10 cellular contexts compared by ENCODE assay signal in the genomic region with DNA sequence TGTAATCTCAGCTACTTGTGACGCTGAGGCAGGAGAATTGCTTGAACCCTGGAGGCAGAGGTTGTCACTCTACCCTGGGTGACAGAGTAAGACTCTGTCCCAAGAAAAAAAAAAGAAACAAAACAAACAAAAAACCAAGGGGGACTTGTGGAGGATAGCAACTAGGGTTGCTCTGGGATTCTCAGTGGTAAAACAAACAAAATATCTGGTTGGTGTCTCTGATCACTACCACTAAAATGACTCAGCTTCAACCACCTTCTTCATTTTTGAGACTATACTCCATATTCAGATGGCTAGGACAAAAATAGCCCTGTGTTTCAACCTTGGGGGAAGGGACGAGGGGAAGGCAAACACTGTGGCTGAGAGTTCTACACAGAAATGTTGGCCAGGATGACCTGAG.
DNase-seq lines count a peak whose midpoint lies in the region; ATAC-seq and TF ChIP-seq lines count a peak whose summit lies in the region.
"Had no signal": no experiment of that assay in that cellular context is flagged by ENCODE, and none has a peak within 500 bp of the region (broad histone marks: within the 10 kb centered on the region; RNA-seq: fewer than 3 reads in every experiment).

No MANE protein-coding gene starts in this region.

- POLR2A ChIA-PET in activated naive CD8-positive, alpha-beta T cell treated with anti-CD3 and anti-CD28 coated beads, Interleukin-2, amount 10 ng/mL, durations not matched to agents 7 days and 5 days (lab: Charles Lee) = interaction anchor here (1.1 to 1.4 kb wide), 3 partner anchors 107 to 111 kb away, joined by 3 to 7 read pairs (median 5); a partner anchor contains a TSS

- no peak overlapping the region for H3K4me3 ChIP-seq in coronary artery

- no peak for DNase-seq in activated naive CD8-positive, alpha-beta T cell treated with anti-CD3 and anti-CD28 coated beads, Interleukin-2, amount 10 ng/mL, durations not matched to agents 7 days and 5 days
- DNase-seq in activated naive CD8-positive, alpha-beta T cell treated with anti-CD3 and anti-CD28 coated beads for 36 hours = no peak
- peak; percentile 37 for DNase-seq in NOMO-1 treated with DMSO at 0.1 percent for 48 hours (lab: John Stamatoyannopoulos, UW; ENCODE audit: unreplicated experiment)
- DNase-seq in stimulated activated naive CD8-positive, alpha-beta T cell treated with anti-CD3 and anti-CD28 coated beads, Interleukin-15, amount 100 ng/mL, for 72 hours = no peak
- DNase-seq in cerebellum (ENCODE audit: low spot score) = no peak
- no peak for DNase-seq in putamen (ENCODE audit: low spot score)
- no peak for DNase-seq in coronary artery (ENCODE audit: low spot score)
- DNase-seq: BE2C, NCI-H1105 had no signal

- peaks cover 14% of the 10 kb centered on the region for H3K4me1 Mint-ChIP-seq in activated naive CD8-positive, alpha-beta T cell treated with anti-CD3 and anti-CD28 coated beads, Interleukin-2, amount 10 ng/mL, durations not matched to agents 7 days and 5 days
- peaks cover 14% of the 10 kb centered on the region for H3K4me1 Mint-ChIP-seq in activated naive CD8-positive, alpha-beta T cell treated with anti-CD3 and anti-CD28 coated beads for 36 hours
- peaks cover 32% of the 10 kb centered on the region for H3K4me1 Mint-ChIP-seq in stimulated activated naive CD8-positive, alpha-beta T cell treated with anti-CD3 and anti-CD28 coated beads, Interleukin-15, amount 100 ng/mL, for 72 hours

- no peak overlapping the region for H3K27ac Mint-ChIP-seq in activated naive CD8-positive, alpha-beta T cell treated with anti-CD3 and anti-CD28 coated beads, Interleukin-2, amount 10 ng/mL, durations not matched to agents 7 days and 5 days
- H3K27ac Mint-ChIP-seq in activated naive CD8-positive, alpha-beta T cell treated with anti-CD3 and anti-CD28 coated beads for 36 hours = no peak overlapping the region
- H3K27ac Mint-ChIP-seq in stimulated activated naive CD8-positive, alpha-beta T cell treated with anti-CD3 and anti-CD28 coated beads, Interleukin-15, amount 100 ng/mL, for 72 hours = peak overlapping the region in 1 of 2 donors; percentile 66

- no peak for TF ChIP-seq CTCF in coronary artery (IDR thresholded peaks at IDR 0.05)

- H3K9me3 Mint-ChIP-seq in activated naive CD8-positive, alpha-beta T cell treated with anti-CD3 and anti-CD28 coated beads, Interleukin-2, amount 10 ng/mL, durations not matched to agents 7 days and 5 days = peaks cover 3% of the 10 kb centered on the region
- H3K9me3 Mint-ChIP-seq in activated naive CD8-positive, alpha-beta T cell treated with anti-CD3 and anti-CD28 coated beads for 36 hours = no peaks in the 10 kb centered on the region
- no peaks in the 10 kb centered on the region for H3K9me3 Mint-ChIP-seq in stimulated activated naive CD8-positive, alpha-beta T cell treated with anti-CD3 and anti-CD28 coated beads, Interleukin-15, amount 100 ng/mL, for 72 hours

- peaks cover 6% of the 10 kb centered on the region for H3K27me3 Mint-ChIP-seq in activated naive CD8-positive, alpha-beta T cell treated with anti-CD3 and anti-CD28 coated beads, Interleukin-2, amount 10 ng/mL, durations not matched to agents 7 days and 5 days
- H3K27me3 Mint-ChIP-seq in activated naive CD8-positive, alpha-beta T cell treated with anti-CD3 and anti-CD28 coated beads for 36 hours = no peaks in the 10 kb centered on the region
- peaks cover 9% of the 10 kb centered on the region for H3K27me3 Mint-ChIP-seq in stimulated activated naive CD8-positive, alpha-beta T cell treated with anti-CD3 and anti-CD28 coated beads, Interleukin-15, amount 100 ng/mL, for 72 hours

- H3K36me3 Mint-ChIP-seq in activated naive CD8-positive, alpha-beta T cell treated with anti-CD3 and anti-CD28 coated beads, Interleukin-2, amount 10 ng/mL, durations not matched to agents 7 days and 5 days = peaks cover 1% of the 10 kb centered on the region
- H3K36me3 Mint-ChIP-seq in activated naive CD8-positive, alpha-beta T cell treated with anti-CD3 and anti-CD28 coated beads for 36 hours = no peaks in the 10 kb centered on the region

- no peak overlapping the region for H3K4me3 Mint-ChIP-seq in activated naive CD8-positive, alpha-beta T cell treated with anti-CD3 and anti-CD28 coated beads, Interleukin-2, amount 10 ng/mL, durations not matched to agents 7 days and 5 days
- no peak overlapping the region for H3K4me3 Mint-ChIP-seq in activated naive CD8-positive, alpha-beta T cell treated with anti-CD3 and anti-CD28 coated beads for 36 hours
- no peak overlapping the region for H3K4me3 Mint-ChIP-seq in stimulated activated naive CD8-positive, alpha-beta T cell treated with anti-CD3 and anti-CD28 coated beads, Interleukin-15, amount 100 ng/mL, for 72 hours

- peak; percentile 34 for ATAC-seq in activated naive CD8-positive, alpha-beta T cell treated with anti-CD3 and anti-CD28 coated beads, Interleukin-2, amount 10 ng/mL, durations not matched to agents 7 days and 5 days (ENCODE audit: low read depth)
- peak; percentile 81 for ATAC-seq in HG02852 (IDR thresholded peaks at IDR 0.05; ENCODE audit: unreplicated experiment)
- peak; percentile 91 for ATAC-seq in stimulated activated naive CD8-positive, alpha-beta T cell treated with anti-CD3 and anti-CD28 coated beads, Interleukin-15, amount 100 ng/mL, for 72 hours

- no peak overlapping the region for H3K27ac ChIP-seq in coronary artery

Comparison
In these comparisons a context has a peak if more than half of its experiments do, and no peak if none do; other contexts are left out.
1. ATAC-seq: peak in every context shown above with its lines; median percentile 91 in stimulated activated naive CD8-positive, alpha-beta T cell treated with anti-CD3 and anti-CD28 coated beads, Interleukin-15, amount 100 ng/mL, for 72 hours; 81 in HG02852; 34 in activated naive CD8-positive, alpha-beta T cell treated with anti-CD3 and anti-CD28 coated beads, Interleukin-2, amount 10 ng/mL, durations not matched to agents 7 days and 5 days.